8 cellular contexts compared by ENCODE assay signal in genomic region chr1:2091611-2092604, GRCh38. TPM values are rescaled to one million over a fixed set of nuclear protein-coding genes. Genes with fewer than 3 reads are reported as not detected.
DNase-seq lines count a peak whose midpoint lies in the region; ATAC-seq and TF ChIP-seq lines count a peak whose summit lies in the region.

No MANE protein-coding gene starts in this region.

- CTCF ChIA-PET in activated naive CD4-positive, alpha-beta T cell treated with anti-CD3 and anti-CD28 coated beads for 36 hours (lab: Charles Lee): interaction anchor here (0.6 to 1.6 kb wide), 7 partner anchors 14 to 287 kb away, joined by 3 to 10 read pairs (median 3); no protein-coding TSS in a partner anchor

- intact Hi-C loops in activated naive CD4-positive, alpha-beta T cell treated with anti-CD3 and anti-CD28 coated beads for 36 hours (cut with micrococcal nuclease): loop anchor here (1.0 kb wide), 2 partner anchors 48 to 82 kb away; no protein-coding TSS in a partner anchor

- peaks cover 3% of the 10 kb centered on the region for H3K4me1 Mint-ChIP-seq in activated naive CD4-positive, alpha-beta T cell treated with anti-CD3 and anti-CD28 coated beads for 36 hours (ENCODE audit: low read depth)

- no peaks in the 10 kb centered on the region for H3K36me3 Mint-ChIP-seq in activated naive CD4-positive, alpha-beta T cell treated with anti-CD3 and anti-CD28 coated beads for 36 hours (ENCODE audit: low read depth)

- no peak overlapping the region for H3K27ac Mint-ChIP-seq in activated naive CD4-positive, alpha-beta T cell treated with anti-CD3 and anti-CD28 coated beads for 36 hours

- ATAC-seq in GM21447 (IDR thresholded peaks at IDR 0.05; ENCODE audit: unreplicated experiment) (no peak), GM21390 (IDR thresholded peaks at IDR 0.05; ENCODE audit: unreplicated experiment) (no peak), SK-N-SH treated with all-trans-retinoic acid at 6 μM for 48 hours (no peak)

- H3K9me3 Mint-ChIP-seq in activated naive CD4-positive, alpha-beta T cell treated with anti-CD3 and anti-CD28 coated beads for 36 hours: no peaks in the 10 kb centered on the region

- no peaks in the 10 kb centered on the region for H3K27me3 Mint-ChIP-seq in activated naive CD4-positive, alpha-beta T cell treated with anti-CD3 and anti-CD28 coated beads for 36 hours (ENCODE audit: low read depth)

- peak in 11 of 14 donors; percentile 7 to 72 (median 44) for DNase-seq in C1 segment of cervical spinal cord (lab: John Stamatoyannopoulos, UW)
- DNase-seq in NCI-H69 (lab: John Stamatoyannopoulos, UW): peak; percentile 14
- peak; percentile 67 for DNase-seq in activated naive CD4-positive, alpha-beta T cell treated with anti-CD3 and anti-CD28 coated beads for 36 hours
- peak; percentile 59 for DNase-seq in hepatic stellate cell (ENCODE audit: low spot score)
- peak; percentile 40 for DNase-seq in stimulated activated CD4-positive, alpha-beta T cell treated with anti-CD3 and anti-CD28 coated beads, Interleukin-1b, Interleukin-23, amount 100 ng/mL, for 48 hours

- H3K4me3 Mint-ChIP-seq in activated naive CD4-positive, alpha-beta T cell treated with anti-CD3 and anti-CD28 coated beads for 36 hours: no peak overlapping the region

TF ChIP-seq in SK-N-SH treated with all-trans-retinoic acid at 6 μM for 48 hours, 23 proteins besides CTCF, POLR2A, EP300 and RAD21:
- no peak for TF ChIP-seq ZFP3 (CRISPR knock-in tag; IDR thresholded peaks at IDR 0.05)
- no peak for TF ChIP-seq ZNF70 (CRISPR knock-in tag; IDR thresholded peaks at IDR 0.05)
- no peak for TF ChIP-seq ZC3H10 (CRISPR knock-in tag; IDR thresholded peaks at IDR 0.05)
- no peak for TF ChIP-seq ZNF8 (CRISPR knock-in tag; IDR thresholded peaks at IDR 0.05)
- no peak for TF ChIP-seq CSRNP3 (CRISPR knock-in tag; IDR thresholded peaks at IDR 0.05)
- no peak for TF ChIP-seq ISL1 (CRISPR knock-in tag; IDR thresholded peaks at IDR 0.05)
- TF ChIP-seq POU6F1 (CRISPR knock-in tag; IDR thresholded peaks at IDR 0.05; ENCODE audit: borderline replicate concordance, low read depth): no peak
- TF ChIP-seq OSR1 (CRISPR knock-in tag; IDR thresholded peaks at IDR 0.05): no peak
- no peak for TF ChIP-seq CREB5 (CRISPR knock-in tag; IDR thresholded peaks at IDR 0.05; ENCODE audit: low read depth)

RNA-seq across cellular contexts. Expression of gene PRKCZ, which starts 41.7 kb away (rescaled TPM):
- 1 to 10 TPM; 6.8 to 7.0 TPM for total RNA-seq in activated naive CD4-positive, alpha-beta T cell treated with anti-CD3 and anti-CD28 coated beads for 36 hours

Comparison
In these comparisons a context has a peak if more than half of its experiments do, and no peak if none do; other contexts are left out.
1. DNase-seq: peak in every context shown above with its lines; median percentile 67 in activated naive CD4-positive, alpha-beta T cell treated with anti-CD3 and anti-CD28 coated beads for 36 hours; 59 in hepatic stellate cell; 44 in C1 segment of cervical spinal cord; 40 in stimulated activated CD4-positive, alpha-beta T cell treated with anti-CD3 and anti-CD28 coated beads, Interleukin-1b, Interleukin-23, amount 100 ng/mL, for 48 hours; 14 in NCI-H69.